ENCODE assay signal across 26 cellular contexts in the genomic region with DNA sequence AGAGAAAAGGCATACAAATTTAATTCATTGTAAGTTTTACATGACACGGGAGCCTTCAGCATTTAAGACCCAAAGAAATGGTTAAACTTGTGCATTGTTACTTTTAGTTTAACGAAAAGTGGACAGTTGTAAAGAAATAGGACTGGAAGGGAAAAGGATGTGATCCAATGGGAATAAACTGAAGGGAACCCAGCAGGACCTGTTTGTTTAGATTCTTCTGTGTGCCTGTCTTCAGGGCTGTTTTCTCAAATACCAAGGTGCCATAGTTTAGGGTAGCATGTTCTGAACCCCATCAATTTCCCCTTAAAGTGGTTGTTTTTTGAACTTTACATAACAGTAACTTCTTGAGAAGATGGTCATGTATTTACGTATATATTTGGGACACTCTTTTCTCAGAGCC. TPM values are rescaled to one million over a fixed set of nuclear protein-coding genes. Genes with fewer than 3 reads are reported as not detected.
DNase-seq lines count a peak whose midpoint lies in the region; ATAC-seq, FAIRE-seq and TF ChIP-seq lines count a peak whose summit lies in the region.
"Had no signal": no experiment of that assay in that cellular context is flagged by ENCODE, and none has a peak within 500 bp of the region (broad histone marks: within the 10 kb centered on the region; RNA-seq: fewer than 3 reads in every experiment).

No MANE protein-coding gene starts in this region.

- BruUV-seq in endothelial cell of umbilical vein (replicated peaks; lab: Mats Ljungman, UMichigan), result no TSS peak

- dilution Hi-C loops in endothelial cell of umbilical vein (cut with MboI; ENCODE audit: extremely low pct_ligation_motif_present, low sequenced_read_pairs), result no loop called here

- H3K9me3 ChIP-seq in endothelial cell of umbilical vein (replicated peaks; ENCODE audit: control insufficient read depth, insufficient read depth, low read length), result no peaks in the 10 kb centered on the region
- H3K9me3 ChIP-seq: SJCRH30 had no signal

- H3K36me3 Mint-ChIP-seq in type B pancreatic cell (no peaks in the 10 kb centered on the region), WTC11 (no peaks in the 10 kb centered on the region)
- H3K36me3 Mint-ChIP-seq in activated CD4-positive, alpha-beta memory T cell treated with anti-CD3 and anti-CD28 coated beads, Interleukin-2, amount 10 ng/mL, durations not matched to agents 7 days and 5 days (ENCODE audit: low read depth), result no peaks in the 10 kb centered on the region
- H3K36me3 Mint-ChIP-seq: CD8-positive, alpha-beta T cell had no signal

- H3K9me1 ChIP-seq in endothelial cell of umbilical vein (replicated peaks; ENCODE audit: control insufficient read depth, extremely low read depth, insufficient read depth, low read length), result no peaks in the 10 kb centered on the region

- TF ChIP-seq CTCF in endothelial cell of umbilical vein (IDR thresholded peaks at IDR 0.05; ENCODE audit: extremely low read depth in 1 of 2, insufficient read depth in 1 of 2, low read depth in 1 of 2, low read length in 2 of 2) (no peak), type B pancreatic cell (conservative IDR thresholded peaks at IDR 0.05) (no peak), WTC11 (IDR thresholded peaks at IDR 0.05) (no peak)

- H3K9me3 Mint-ChIP-seq in type B pancreatic cell (peaks cover 4% of the 10 kb centered on the region), WTC11 (no peaks in the 10 kb centered on the region)
- no peaks in the 10 kb centered on the region for H3K9me3 Mint-ChIP-seq in activated CD4-positive, alpha-beta memory T cell treated with anti-CD3 and anti-CD28 coated beads, Interleukin-2, amount 10 ng/mL, durations not matched to agents 7 days and 5 days
- H3K9me3 Mint-ChIP-seq: CD8-positive, alpha-beta T cell had no signal

- H3K4me1 Mint-ChIP-seq in type B pancreatic cell (ENCODE audit: unreplicated experiment) (peaks cover 23% of the 10 kb centered on the region), WTC11 (peaks cover 14% of the 10 kb centered on the region; the same call in 1 of the 2 replicates)
- H3K4me1 Mint-ChIP-seq in activated CD4-positive, alpha-beta memory T cell treated with anti-CD3 and anti-CD28 coated beads, Interleukin-2, amount 10 ng/mL, durations not matched to agents 7 days and 5 days, result no peaks in the 10 kb centered on the region

- H2AFZ ChIP-seq in endothelial cell of umbilical vein (ENCODE audit: low read depth, low read length), result no peak overlapping the region

- ATAC-seq in WTC11 (no peak), GM19467 (IDR thresholded peaks at IDR 0.05; ENCODE audit: unreplicated experiment) (no peak)
- ATAC-seq: CD8-positive, alpha-beta T cell; Right ventricle myocardium inferior; SK-N-SH treated with all-trans-retinoic acid at 6 μM for 48 hours had no signal

- H3K27me3 Mint-ChIP-seq in type B pancreatic cell, result no peaks in the 10 kb centered on the region
- H3K27me3 Mint-ChIP-seq in WTC11 (ENCODE audit: low read depth), result no peaks in the 10 kb centered on the region
- H3K27me3 Mint-ChIP-seq in activated CD4-positive, alpha-beta memory T cell treated with anti-CD3 and anti-CD28 coated beads, Interleukin-2, amount 10 ng/mL, durations not matched to agents 7 days and 5 days, result peaks cover 10% of the 10 kb centered on the region

- H3K79me2 ChIP-seq in endothelial cell of umbilical vein (ENCODE audit: control insufficient read depth, insufficient read depth, low read length), result no peaks in the 10 kb centered on the region

- H4K20me1 ChIP-seq in endothelial cell of umbilical vein (replicated peaks; ENCODE audit: control insufficient read depth, extremely low read depth, insufficient read depth, low read length), result no peaks in the 10 kb centered on the region

- no peak overlapping the region for H3K4me2 ChIP-seq in endothelial cell of umbilical vein (ENCODE audit: insufficient read depth, low read length)
- H3K4me2 ChIP-seq: KMS-11 had no signal

- intact Hi-C loops in endothelial cell of umbilical vein (cut with micrococcal nuclease), result no loop called here

- no peak overlapping the region for H3K4me3 ChIP-seq in endothelial cell of umbilical vein (replicated peaks in 1 of 3; ENCODE audit: insufficient read depth in 1 of 3, low read depth in 1 of 3, low read length in 3 of 3)
- H3K4me3 ChIP-seq: SJCRH30 had no signal

- no peak overlapping the region for H3K4me3 Mint-ChIP-seq in type B pancreatic cell
- no peak overlapping the region for H3K4me3 Mint-ChIP-seq in WTC11
- no peak overlapping the region for H3K4me3 Mint-ChIP-seq in activated CD4-positive, alpha-beta memory T cell treated with anti-CD3 and anti-CD28 coated beads, Interleukin-2, amount 10 ng/mL, durations not matched to agents 7 days and 5 days
- H3K4me3 Mint-ChIP-seq: B cell; CD8-positive, alpha-beta T cell had no signal

- peaks cover 27% of the 10 kb centered on the region for H3K4me1 ChIP-seq in endothelial cell of umbilical vein (ENCODE audit: control insufficient read depth, extremely low read depth, insufficient read depth, low read length)

- no peak for DNase-seq in endothelial cell of umbilical vein (ENCODE audit: low read depth, low spot score)
- no peak for DNase-seq in type B pancreatic cell (ENCODE audit: extremely low spot score, unreplicated experiment)
- no peak for DNase-seq in WTC11 (ENCODE audit: low spot score)
- DNase-seq in activated CD4-positive, alpha-beta memory T cell treated with anti-CD3 and anti-CD28 coated beads, Interleukin-2, amount 10 ng/mL, durations not matched to agents 7 days and 5 days, result no peak
- DNase-seq: CD8-positive, alpha-beta T cell; DMS153; DND-41; NCI-H1048; NCI-H1417; NCI-H1694 treated with DMSO at 0.1 percent for 48 hours; NCI-H2081 treated with DMSO at 0.1 percent for 48 hours; NCI-H2171; NCI-H226; NCI-H510A; SJCRH30; T-helper 2 cell had no signal

- CTCF ChIA-PET in endothelial cell of umbilical vein (lab: Charles Lee) (no interaction called here), WTC11 (lab: Charles Lee) (no interaction called here)
- CTCF ChIA-PET in activated CD4-positive, alpha-beta memory T cell treated with anti-CD3 and anti-CD28 coated beads, Interleukin-2, amount 10 ng/mL, durations not matched to agents 7 days and 5 days (lab: Charles Lee), result no interaction called here

- TF ChIP-seq RAD21 in Ishikawa (IDR thresholded peaks at IDR 0.05; ENCODE audit: low read depth), result no peak

- POLR2A ChIA-PET in endothelial cell of umbilical vein (lab: Charles Lee) (no interaction called here), WTC11 (lab: Charles Lee) (no interaction called here)
- POLR2A ChIA-PET in activated CD4-positive, alpha-beta memory T cell treated with anti-CD3 and anti-CD28 coated beads, Interleukin-2, amount 10 ng/mL, durations not matched to agents 7 days and 5 days (lab: Charles Lee), result no interaction called here

- H3K27me3 ChIP-seq in endothelial cell of umbilical vein (ENCODE audit: control insufficient read depth in 2 of 2, insufficient read depth in 2 of 2, low read length in 2 of 2), result no peaks in the 10 kb centered on the region
- H3K27me3 ChIP-seq: SJCRH30 had no signal

- no peaks in the 10 kb centered on the region for H3K36me3 ChIP-seq in endothelial cell of umbilical vein (ENCODE audit: control insufficient read depth in 2 of 2, extremely low read depth in 1 of 2, insufficient read depth in 2 of 2, low read length in 2 of 2)
- H3K36me3 ChIP-seq: SJCRH30 had no signal

- no peak overlapping the region for H3K9ac ChIP-seq in endothelial cell of umbilical vein (replicated peaks; ENCODE audit: extremely low read depth, insufficient read depth, low read length)
- H3K9ac ChIP-seq: KMS-11 had no signal

- no peak for TF ChIP-seq POLR2A in endothelial cell of umbilical vein (IDR thresholded peaks at IDR 0.05; ENCODE audit: low read depth, low read length)

- H3K27ac Mint-ChIP-seq in type B pancreatic cell, result peak overlapping the region; percentile 48
- no peak overlapping the region for H3K27ac Mint-ChIP-seq in WTC11
- no peak overlapping the region for H3K27ac Mint-ChIP-seq in activated CD4-positive, alpha-beta memory T cell treated with anti-CD3 and anti-CD28 coated beads, Interleukin-2, amount 10 ng/mL, durations not matched to agents 7 days and 5 days
- H3K27ac Mint-ChIP-seq: B cell; CD8-positive, alpha-beta T cell had no signal

- no peak for TF ChIP-seq EP300 in Ishikawa (IDR thresholded peaks at IDR 0.05; ENCODE audit: borderline replicate concordance)

- FAIRE-seq in G401.6 (lab: Jason Lieb, UNC) (peak; percentile 8), endothelial cell of umbilical vein (lab: Jason Lieb, UNC) (peak; percentile 15)
- FAIRE-seq: H54, HTR-8/SVneo had no signal

- no peak overlapping the region for H3K27ac ChIP-seq in endothelial cell of umbilical vein (ENCODE audit: insufficient read depth, low read depth, low read length)
- H3K27ac ChIP-seq: C4-2B, KMS-11 had no signal

TF ChIP-seq in Ishikawa, 13 proteins besides CTCF, POLR2A, EP300 and RAD21 (continues in another document):
- TF ChIP-seq ZBTB7A (IDR thresholded peaks at IDR 0.05; ENCODE audit: low read depth) (no peak), CEBPB (IDR thresholded peaks at IDR 0.05) (no peak), YY1 (IDR thresholded peaks at IDR 0.05; ENCODE audit: low read depth) (no peak), NFIC (IDR thresholded peaks at IDR 0.05) (no peak), TAF1 (IDR thresholded peaks at IDR 0.05; ENCODE audit: low read depth) (no peak)

TF ChIP-seq in endothelial cell of umbilical vein, 7 proteins besides CTCF, POLR2A, EP300 and RAD21 (continues in another document):
- no peak for TF ChIP-seq MYC (IDR thresholded peaks at IDR 0.05; ENCODE audit: low read depth, low read length)

TF ChIP-seq in WTC11, 78 proteins besides CTCF, POLR2A, EP300 and RAD21 (continues in another document):
- TF ChIP-seq NFE2L1 (CRISPR knock-in tag; IDR thresholded peaks at IDR 0.05) (no peak), NFYB (CRISPR knock-in tag; conservative IDR thresholded peaks at IDR 0.05; ENCODE audit: low read depth) (no peak), CREM (CRISPR knock-in tag; IDR thresholded peaks at IDR 0.05) (no peak), ZNF317 (CRISPR knock-in tag; IDR thresholded peaks at IDR 0.05; ENCODE audit: borderline replicate concordance, low read depth) (no peak), ZNF416 (CRISPR knock-in tag; IDR thresholded peaks at IDR 0.05) (no peak), ZNF219 (CRISPR knock-in tag; IDR thresholded peaks at IDR 0.05; ENCODE audit: borderline replicate concordance) (no peak)

RNA-seq across cellular contexts. Expression of a gene that starts 30.3 kb away (rescaled TPM):
- total RNA-seq in endothelial cell of umbilical vein (55.0 and 71.1 TPM in 2 replicates), type B pancreatic cell (ENCODE audit: low replicate concordance) (11.4 and 31.1 TPM in 2 replicates), WTC11 (2021) (15.4 to 18.0 TPM (median 17.0 TPM) in 3 replicates)
- polyA plus RNA-seq in endothelial cell of umbilical vein, result 28.7 and 40.2 TPM in 2 replicates
- polyA plus RNA-seq in endothelial cell of umbilical vein (2011; cell fraction: cytosol; rRNA removed), result 46.8 and 51.2 TPM in 2 replicates
- 66.8 and 77.1 TPM in 2 replicates for polyA plus RNA-seq in endothelial cell of umbilical vein (2011; cell fraction: nucleus; rRNA removed)
- 66.6 TPM in 2 replicates for polyA plus RNA-seq in endothelial cell of umbilical vein (2012)
- 73.3 and 73.9 TPM in 2 replicates for polyA minus RNA-seq in endothelial cell of umbilical vein
- polyA minus RNA-seq in endothelial cell of umbilical vein (2011; cell fraction: cytosol; rRNA and poly(A)+ RNA removed), result 7.8 TPM
- polyA minus RNA-seq in endothelial cell of umbilical vein (2011; cell fraction: nucleus; rRNA and poly(A)+ RNA removed), result 87.4 and 92.3 TPM in 2 replicates
- 1 to 10 TPM; 2.7 to 2.8 TPM for total RNA-seq in activated CD4-positive, alpha-beta memory T cell treated with anti-CD3 and anti-CD28 coated beads, Interleukin-2, amount 10 ng/mL, durations not matched to agents 7 days and 5 days
